Comparison of ENCODE assay signal across 21 cellular contexts in genomic region chr15:47412802-47413201, GRCh38.
"Had no signal": no experiment of that assay in that cellular context is flagged by ENCODE, and none has a peak within 500 bp of the region (broad histone marks: within the 10 kb centered on the region; RNA-seq: fewer than 3 reads in every experiment).

No MANE protein-coding gene starts in this region.

- H3K4me3 ChIP-seq: adrenal gland, SJSA1 had no signal

- DNase-seq: activated CD4-positive, alpha-beta memory T cell treated with anti-CD3 and anti-CD28 coated beads, Interleukin-2, amount 10 ng/mL, durations not matched to agents 7 days and 5 days; activated CD4-positive, alpha-beta T cell treated with anti-CD3 and anti-CD28 coated beads for 36 hours; activated CD4-positive, alpha-beta T cell treated with anti-CD3 and anti-CD28 coated beads, Interleukin-2, amount 50 U/mL, for 1 hour; activated CD8-positive, alpha-beta memory T cell treated with anti-CD3 and anti-CD28 coated beads, Interleukin-2, amount 50 U/mL, for 4 hours; activated gamma-delta T cell treated with Interleukin-2 at 50 U/mL for 16 hours; activated naive CD4-positive, alpha-beta T cell treated with anti-CD3 and anti-CD28 coated beads, Interleukin-2, amount 50 U/mL, for 16 hours; activated naive CD8-positive, alpha-beta T cell treated with anti-CD3 and anti-CD28 coated beads, Interleukin-2, amount 10 ng/mL, durations not matched to agents 7 days and 5 days; activated T-cell treated with anti-CD3 and anti-CD28 coated beads, Interleukin-2, amount 50 U/mL, for 72 hours; adrenal gland; anterior cingulate cortex; caudate nucleus; NCI-H1417 treated with DMSO at 0.1 percent for 48 hours; NCI-H2029 treated with DMSO at 0.1 percent for 48 hours; NCI-H510A treated with DMSO at 0.1 percent for 48 hours; PC-3; SHP77; T-cell; T-helper 2 cell; T1000 had no signal

- H3K27ac ChIP-seq: adrenal gland, KMS-11, SJSA1 had no signal

- ATAC-seq: activated CD4-positive, alpha-beta T cell treated with anti-CD3 and anti-CD28 coated beads for 36 hours; activated T-cell treated with anti-CD3 and anti-CD28 coated beads, Interleukin-2, amount 50 U/mL, for 72 hours; PC-3; T-cell had no signal

- H3K4me2 ChIP-seq: KMS-11 had no signal

- H3K36me3 ChIP-seq: adrenal gland, SJSA1 had no signal

- H3K9me3 ChIP-seq: adrenal gland, SJSA1 had no signal

- H3K4me1 ChIP-seq: adrenal gland had no signal

- H3K9ac ChIP-seq: KMS-11 had no signal

- H3K27me3 ChIP-seq: adrenal gland had no signal
